Comparison of ENCODE assay signal across 15 cellular contexts in genomic region chr3:4581905-4582611, GRCh38.
DNase-seq lines count a peak whose midpoint lies in the region; ATAC-seq, FAIRE-seq and TF ChIP-seq lines count a peak whose summit lies in the region.
"Had no signal": no experiment of that assay in that cellular context is flagged by ENCODE, and none has a peak within 500 bp of the region (broad histone marks: within the 10 kb centered on the region; RNA-seq: fewer than 3 reads in every experiment).

No MANE protein-coding gene starts in this region.

- no peaks in the 10 kb centered on the region for H3K79me2 ChIP-seq in astrocyte (ENCODE audit: insufficient read depth, low read length)
- H3K79me2 ChIP-seq in GM23248 (ENCODE audit: insufficient read depth), result no peaks in the 10 kb centered on the region

- H3K27me3 Mint-ChIP-seq in astrocyte (ENCODE audit: low read depth, unreplicated experiment), result no peaks in the 10 kb centered on the region
- H3K27me3 Mint-ChIP-seq: activated B cell treated with CpG ODN at 0.5 μM for 24 hours; activated T-cell treated with anti-CD3 and anti-CD28 coated beads, Interleukin-2, amount 50 U/mL, for 24 hours; naive B cell had no signal

- TF ChIP-seq CTCF in HEK293 (tag by site-specific recombination; IDR thresholded peaks at IDR 0.05) (no peak), astrocyte (IDR thresholded peaks at IDR 0.05; ENCODE audit: insufficient read depth, low read depth, low read length) (no peak)

- H3K36me3 ChIP-seq in HEK293 (ENCODE audit: control insufficient read depth in 2 of 2, insufficient read depth in 1 of 2, low read length in 2 of 2) (no peaks in the 10 kb centered on the region), astrocyte (ENCODE audit: insufficient read depth, low read length) (no peaks in the 10 kb centered on the region), mesodermal cell (ENCODE audit: control insufficient read depth, insufficient read depth, low read length) (no peaks in the 10 kb centered on the region), GM23248 (ENCODE audit: low read depth) (no peaks in the 10 kb centered on the region)
- no peaks in the 10 kb centered on the region for H3K36me3 ChIP-seq in effector memory CD4-positive, alpha-beta T cell (ENCODE audit: control insufficient read depth, insufficient read depth, low read length)
- H3K36me3 ChIP-seq: SJCRH30 had no signal

- no peak overlapping the region for H3K27ac ChIP-seq in HEK293 (ENCODE audit: extremely low read depth, low read depth, low read length)
- no peak overlapping the region for H3K27ac ChIP-seq in astrocyte (ENCODE audit: low read depth, low read length)
- peak overlapping the region; percentile 59 for H3K27ac ChIP-seq in mesodermal cell (ENCODE audit: low read depth, low read length, severe bottlenecking)
- peak overlapping the region; percentile 11 for H3K27ac ChIP-seq in temporal lobe (ENCODE audit: low read depth, low read length)
- H3K27ac ChIP-seq in GM23248, result no peak overlapping the region
- no peak overlapping the region for H3K27ac ChIP-seq in effector memory CD4-positive, alpha-beta T cell (ENCODE audit: insufficient read depth, low read length, poor library complexity, severe bottlenecking)
- H3K27ac ChIP-seq: epithelial cell of prostate, SJCRH30 had no signal

- peaks cover 17% of the 10 kb centered on the region for H3K4me1 Mint-ChIP-seq in astrocyte (ENCODE audit: low read depth, unreplicated experiment)

- no peak for ATAC-seq in GM19395 (IDR thresholded peaks at IDR 0.05; ENCODE audit: unreplicated experiment)
- ATAC-seq: body of pancreas had no signal

- in situ Hi-C loops in GM23248 (cut with MboI), result no loop called here

- no peaks in the 10 kb centered on the region for H3K36me3 Mint-ChIP-seq in astrocyte (ENCODE audit: low read depth, unreplicated experiment)
- H3K36me3 Mint-ChIP-seq: naive B cell had no signal

- FAIRE-seq in astrocyte (lab: Jason Lieb, UNC), result no peak

- DNase-seq in astrocyte (ENCODE audit: low read depth) (no peak), GM23248 (no peak)
- no peak for DNase-seq in effector memory CD4-positive, alpha-beta T cell
- DNase-seq: activated B cell treated with CpG ODN at 0.5 μM for 24 hours; activated T-cell treated with anti-CD3 and anti-CD28 coated beads, Interleukin-2, amount 50 U/mL, for 24 hours; body of pancreas; naive B cell; NCI-H1105 treated with DMSO at 0.1 percent for 48 hours; NCI-H748 treated with DMSO at 0.1 percent for 48 hours had no signal

- H3K27ac Mint-ChIP-seq in astrocyte (ENCODE audit: unreplicated experiment), result peak overlapping the region; percentile 17
- H3K27ac Mint-ChIP-seq: activated T-cell treated with anti-CD3 and anti-CD28 coated beads, Interleukin-2, amount 50 U/mL, for 24 hours had no signal

- H3K4me3 ChIP-seq in HEK293 (ENCODE audit: low read depth, low read length), result no peak overlapping the region
- H3K4me3 ChIP-seq in astrocyte (ENCODE audit: insufficient read depth, low read depth, low read length), result no peak overlapping the region
- H3K4me3 ChIP-seq in mesodermal cell (ENCODE audit: extremely low read depth, insufficient read depth, low read length, poor library complexity, severe bottlenecking), result no peak overlapping the region
- no peak overlapping the region for H3K4me3 ChIP-seq in GM23248
- H3K4me3 ChIP-seq in effector memory CD4-positive, alpha-beta T cell (ENCODE audit: insufficient read depth, low read depth, low read length, poor library complexity, severe bottlenecking), result no peak overlapping the region
- H3K4me3 ChIP-seq: body of pancreas, SJCRH30 had no signal

- H3K9me3 Mint-ChIP-seq in astrocyte (ENCODE audit: unreplicated experiment), result no peaks in the 10 kb centered on the region
- H3K9me3 Mint-ChIP-seq: activated B cell treated with CpG ODN at 0.5 μM for 24 hours; activated T-cell treated with anti-CD3 and anti-CD28 coated beads, Interleukin-2, amount 50 U/mL, for 24 hours; naive B cell had no signal

- no peak overlapping the region for H3K4me3 Mint-ChIP-seq in astrocyte (ENCODE audit: unreplicated experiment)
- H3K4me3 Mint-ChIP-seq: activated B cell treated with CpG ODN at 0.5 μM for 24 hours; activated T-cell treated with anti-CD3 and anti-CD28 coated beads, Interleukin-2, amount 50 U/mL, for 24 hours had no signal

- H3K9ac ChIP-seq in astrocyte (ENCODE audit: low read length), result no peak overlapping the region
- H3K9ac ChIP-seq in GM23248, result no peak overlapping the region

- no peaks in the 10 kb centered on the region for H3F3A ChIP-seq in GM23248 (ENCODE audit: insufficient read depth)

- POLR2A ChIA-PET in HEK293 (lab: Yijun Ruan, JAX), result no interaction called here

- 84 to 88% methylated on average over 5 to 6 of the region's 12 CpGs for WGBS in mesodermal cell (ENCODE audit: insufficient coverage in 2 of 2), 2 experiments
- 74 to 76% methylated on average over 12 of the region's 12 CpGs for WGBS in GM23248 (ENCODE audit: low coverage in 1 of 2, low lambda C conversion rate in 2 of 2, missing lambda C conversion rate in 2 of 2), 2 experiments

- H3K9me3 ChIP-seq in HEK293 (ENCODE audit: control insufficient read depth, insufficient read depth, low read depth, low read length), result no peaks in the 10 kb centered on the region
- H3K9me3 ChIP-seq in astrocyte (ENCODE audit: insufficient read depth, low read depth, low read length), result no peaks in the 10 kb centered on the region
- no peaks in the 10 kb centered on the region for H3K9me3 ChIP-seq in mesodermal cell (ENCODE audit: control insufficient read depth, low read length)
- H3K9me3 ChIP-seq in GM23248 (ENCODE audit: low read depth), result no peaks in the 10 kb centered on the region
- no peaks in the 10 kb centered on the region for H3K9me3 ChIP-seq in effector memory CD4-positive, alpha-beta T cell (ENCODE audit: control insufficient read depth, low read length)
- H3K9me3 ChIP-seq: body of pancreas, SJCRH30 had no signal

- H2AFZ ChIP-seq in astrocyte (ENCODE audit: low read depth, low read length) (no peak overlapping the region), GM23248 (no peak overlapping the region)

- H3K27me3 ChIP-seq in astrocyte (ENCODE audit: insufficient read depth, low read length), result no peaks in the 10 kb centered on the region
- H3K27me3 ChIP-seq in GM23248 (replicated peaks; ENCODE audit: insufficient read depth), result no peaks in the 10 kb centered on the region; the same call in 1 of the 2 replicates
- H3K27me3 ChIP-seq in effector memory CD4-positive, alpha-beta T cell (replicated peaks; ENCODE audit: control insufficient read depth, insufficient read depth, low read length, poor library complexity, severe bottlenecking), result no peaks in the 10 kb centered on the region
- H3K27me3 ChIP-seq: body of pancreas, SJCRH30 had no signal

- no peaks in the 10 kb centered on the region for H3K9me2 ChIP-seq in GM23248 (ENCODE audit: insufficient read depth)

- CTCF ChIA-PET in HEK293 (lab: Yijun Ruan, JAX), result interaction anchor here (0.9 kb wide), 1 partner anchor 65 kb away, joined by 3 read pairs; no protein-coding TSS in a partner anchor

- H3K4me1 ChIP-seq in HEK293 (ENCODE audit: control insufficient read depth, insufficient read depth, low read length), result no peaks in the 10 kb centered on the region
- H3K4me1 ChIP-seq in astrocyte (ENCODE audit: insufficient read depth, low read length), result peaks cover 9% of the 10 kb centered on the region
- peaks cover 24% of the 10 kb centered on the region for H3K4me1 ChIP-seq in mesodermal cell (ENCODE audit: control insufficient read depth, insufficient read depth, low read length, poor library complexity, severe bottlenecking)
- H3K4me1 ChIP-seq in GM23248 (ENCODE audit: insufficient read depth), result no peaks in the 10 kb centered on the region
- H3K4me1 ChIP-seq in effector memory CD4-positive, alpha-beta T cell (ENCODE audit: control insufficient read depth, insufficient read depth, low read length, poor library complexity, severe bottlenecking), result no peaks in the 10 kb centered on the region
- H3K4me1 ChIP-seq: body of pancreas had no signal

- no peaks in the 10 kb centered on the region for H4K20me1 ChIP-seq in astrocyte (ENCODE audit: insufficient read depth, low read length)
- no peaks in the 10 kb centered on the region for H4K20me1 ChIP-seq in GM23248 (ENCODE audit: insufficient read depth)

- peak overlapping the region; percentile 37 for H3K4me2 ChIP-seq in astrocyte (ENCODE audit: low read length)
- H3K4me2 ChIP-seq in GM23248 (ENCODE audit: unreplicated experiment), result no peak overlapping the region

TF ChIP-seq in HEK293, 187 proteins besides CTCF, POLR2A, EP300 and RAD21 (continues in another document):
- TF ChIP-seq YY1 (tag by site-specific recombination; IDR thresholded peaks at IDR 0.05), result no peak
- no peak for TF ChIP-seq ZNF658 (tag by site-specific recombination; IDR thresholded peaks at IDR 0.05)
- TF ChIP-seq ZNF654 (tag by site-specific recombination; IDR thresholded peaks at IDR 0.05; ENCODE audit: low read depth), result no peak
- 0 out of 2 replicates have a peak, but pooled peaks have one; percentile 20 for TF ChIP-seq ZNF18 (tag by site-specific recombination; IDR thresholded peaks at IDR 0.05)
- TF ChIP-seq TRIM28 (IDR thresholded peaks at IDR 0.05; ENCODE audit: borderline replicate concordance, low read length), result 0 out of 2 replicates have a peak, but pooled peaks have one; percentile 41
- TF ChIP-seq SP7 (tag by site-specific recombination; IDR thresholded peaks at IDR 0.05), result no peak
- no peak for TF ChIP-seq ZSCAN30 (tag by site-specific recombination; IDR thresholded peaks at IDR 0.05)
- no peak for TF ChIP-seq ZNF433 (tag by site-specific recombination; IDR thresholded peaks at IDR 0.05; ENCODE audit: low read depth)
- peak; percentile 22; the same call in 1 of the 2 replicates for TF ChIP-seq FEZF1 (tag by site-specific recombination; IDR thresholded peaks at IDR 0.05)
- TF ChIP-seq ZNF274 (IDR thresholded peaks at IDR 0.05; ENCODE audit: low read length), result no peak
- TF ChIP-seq ZNF274 (tag by site-specific recombination; IDR thresholded peaks at IDR 0.05; ENCODE audit: borderline replicate concordance), result no peak
- TF ChIP-seq ZNF2 (tag by site-specific recombination; IDR thresholded peaks at IDR 0.05), result no peak
- no peak for TF ChIP-seq IKZF3 (tag by site-specific recombination; IDR thresholded peaks at IDR 0.05)

Comparison
In these comparisons a context has a peak if more than half of its experiments do, and no peak if none do; other contexts are left out.
1. H3K27ac ChIP-seq: peak in mesodermal cell (single experiment) and temporal lobe (single experiment); none in HEK293 (single experiment), astrocyte (single experiment), GM23248 (single experiment) and effector memory CD4-positive, alpha-beta T cell (single experiment).